In the genomic region with DNA sequence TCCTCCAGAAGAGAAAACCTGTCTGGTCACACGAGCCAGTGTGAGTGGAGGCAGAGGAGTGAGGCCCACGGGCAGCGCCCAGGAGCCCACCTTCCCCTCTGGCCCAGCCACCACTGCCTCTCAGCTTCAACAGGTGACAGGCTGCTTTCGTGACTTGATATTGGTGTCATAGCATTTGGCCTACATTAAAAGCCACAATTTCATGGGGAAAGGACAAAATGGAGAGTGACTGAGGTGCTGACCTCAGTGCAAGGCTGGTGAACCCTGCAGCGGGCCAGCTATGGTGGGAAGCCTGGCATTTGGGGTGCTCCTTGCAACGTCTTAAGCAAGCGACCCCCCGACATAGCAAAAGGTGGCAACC, we compare ENCODE assay signal across 16 cellular contexts. TPM values are rescaled to one million over a fixed set of nuclear protein-coding genes. Genes with fewer than 3 reads are reported as not detected.
DNase-seq lines count a peak whose midpoint lies in the region; ATAC-seq lines count a peak whose summit lies in the region.
"Had no signal": no experiment of that assay in that cellular context is flagged by ENCODE, and none has a peak within 500 bp of the region (broad histone marks: within the 10 kb centered on the region; RNA-seq: fewer than 3 reads in every experiment).

No MANE protein-coding gene starts in this region.

- H3K9me3 Mint-ChIP-seq in stimulated activated effector memory CD8-positive, alpha-beta T cell treated with anti-CD3 and anti-CD28 coated beads, Interleukin-12 subunit alpha, Interleukin-12 subunit beta, amount 100 ng/mL, for 72 hours: no peaks in the 10 kb centered on the region
- H3K9me3 Mint-ChIP-seq: CD4-positive, alpha-beta T cell; CD8-positive, alpha-beta memory T cell had no signal

- peak overlapping the region; percentile 36; the same call in 1 of the 2 replicates for H2AFZ ChIP-seq in Karpas-422 (ENCODE audit: low read length)

- H3K4me3 Mint-ChIP-seq in stimulated activated effector memory CD8-positive, alpha-beta T cell treated with anti-CD3 and anti-CD28 coated beads, Interleukin-12 subunit alpha, Interleukin-12 subunit beta, amount 100 ng/mL, for 72 hours: no peak overlapping the region
- H3K4me3 Mint-ChIP-seq: CD14-positive monocyte; CD4-positive, alpha-beta T cell; CD8-positive, alpha-beta memory T cell had no signal

- H3K4me1 Mint-ChIP-seq in stimulated activated effector memory CD8-positive, alpha-beta T cell treated with anti-CD3 and anti-CD28 coated beads, Interleukin-12 subunit alpha, Interleukin-12 subunit beta, amount 100 ng/mL, for 72 hours: no peaks in the 10 kb centered on the region
- H3K4me1 Mint-ChIP-seq: CD14-positive monocyte; CD8-positive, alpha-beta memory T cell had no signal

- H3K4me3 ChIP-seq in BLaER1 treated with 17β-estradiol and CSF1 and Interleukin-3, amounts not matched to agents 10 nM and 100 nM: no peak overlapping the region
- H3K4me3 ChIP-seq in Karpas-422 (ENCODE audit: low read length): peak overlapping the region; percentile 51; the same call in 1 of the 2 replicates
- H3K4me3 ChIP-seq: HAP-1 had no signal

- H3K27ac ChIP-seq in BLaER1 treated with 17β-estradiol and CSF1 and Interleukin-3, amounts not matched to agents 10 nM and 100 nM: no peak overlapping the region
- no peak overlapping the region for H3K27ac ChIP-seq in Karpas-422 (ENCODE audit: low read length)

- DNase-seq in Karpas-422: no peak
- DNase-seq in mesenteric fat pad (ENCODE audit: low spot score): peak; percentile 72
- no peak for DNase-seq in stimulated activated effector memory CD8-positive, alpha-beta T cell treated with anti-CD3 and anti-CD28 coated beads, Interleukin-12 subunit alpha, Interleukin-12 subunit beta, amount 100 ng/mL, for 72 hours (ENCODE audit: low spot score in 2 of 2)
- DNase-seq in COR-L47 (lab: John Stamatoyannopoulos, UW): no peak
- DNase-seq in HCEC 1CT: no peak
- DNase-seq: Calu3; CD4-positive, alpha-beta T cell; CD8-positive, alpha-beta memory T cell; DMS53; DMS79 treated with DMSO at 0.1 percent for 48 hours; GF-D8; GOT3 had no signal

- ATAC-seq in stimulated activated effector memory CD8-positive, alpha-beta T cell treated with anti-CD3 and anti-CD28 coated beads, Interleukin-12 subunit alpha, Interleukin-12 subunit beta, amount 100 ng/mL, for 72 hours: no peak

- 0 out of 22 replicates have a peak, but pooled peaks cover 0 to 7% (median 0%) of the 10 kb centered on the region in 11 experiments for H4K20me1 ChIP-seq in BLaER1 treated with 17β-estradiol and CSF1 and Interleukin-3, amounts not matched to agents 10 nM and 100 nM
- no peaks in the 10 kb centered on the region for H4K20me1 ChIP-seq in Karpas-422 (ENCODE audit: insufficient read depth, low read depth, low read length)

- peak overlapping the region in 1 of 11 experiments; percentile 32; a peak in 1 of 22 replicates for H3K9ac ChIP-seq in BLaER1 treated with 17β-estradiol and CSF1 and Interleukin-3, amounts not matched to agents 10 nM and 100 nM
- no peak overlapping the region for H3K9ac ChIP-seq in Karpas-422 (ENCODE audit: low read length)

- no peaks in the 10 kb centered on the region for H3K27me3 ChIP-seq in BLaER1 treated with 17β-estradiol and CSF1 and Interleukin-3, amounts not matched to agents 10 nM and 100 nM
- no peaks in the 10 kb centered on the region for H3K27me3 ChIP-seq in Karpas-422 (ENCODE audit: low read length)

- no peaks in the 10 kb centered on the region for H3K36me3 Mint-ChIP-seq in stimulated activated effector memory CD8-positive, alpha-beta T cell treated with anti-CD3 and anti-CD28 coated beads, Interleukin-12 subunit alpha, Interleukin-12 subunit beta, amount 100 ng/mL, for 72 hours
- H3K36me3 Mint-ChIP-seq: CD8-positive, alpha-beta memory T cell had no signal

- peaks cover 0 to 26% (median 23%) of the 10 kb centered on the region in 10 experiments; a peak in 18 of 20 replicates for H3K4me1 ChIP-seq in BLaER1 treated with 17β-estradiol and CSF1 and Interleukin-3, amounts not matched to agents 10 nM and 100 nM
- H3K4me1 ChIP-seq in Karpas-422 (ENCODE audit: low read length): peaks cover 10% of the 10 kb centered on the region
- H3K4me1 ChIP-seq: HAP-1 had no signal

- H3K79me2 ChIP-seq in Karpas-422 (ENCODE audit: low read length): no peaks in the 10 kb centered on the region

- 0 out of 22 replicates have a peak, but pooled peaks cover 0 to 4% (median 0%) of the 10 kb centered on the region in 11 experiments for H3K36me3 ChIP-seq in BLaER1 treated with 17β-estradiol and CSF1 and Interleukin-3, amounts not matched to agents 10 nM and 100 nM
- H3K36me3 ChIP-seq in Karpas-422 (ENCODE audit: insufficient read depth, low read length): no peaks in the 10 kb centered on the region
- H3K36me3 ChIP-seq: HAP-1 had no signal

- H3K4me2 ChIP-seq in BLaER1 treated with 17β-estradiol and CSF1 and Interleukin-3, amounts not matched to agents 10 nM and 100 nM: peak overlapping the region; percentile 53 to 84 (median 77); a peak in 21 of 22 replicates
- H3K4me2 ChIP-seq in Karpas-422 (ENCODE audit: low read depth, low read length, poor library complexity, severe bottlenecking): peak overlapping the region; percentile 50

- no peaks in the 10 kb centered on the region for H3K9me2 ChIP-seq in Karpas-422 (replicated peaks; ENCODE audit: insufficient read depth, low read length)

- no peak overlapping the region for H3K27ac Mint-ChIP-seq in stimulated activated effector memory CD8-positive, alpha-beta T cell treated with anti-CD3 and anti-CD28 coated beads, Interleukin-12 subunit alpha, Interleukin-12 subunit beta, amount 100 ng/mL, for 72 hours
- H3K27ac Mint-ChIP-seq: CD4-positive, alpha-beta T cell; CD8-positive, alpha-beta memory T cell had no signal

- no peaks in the 10 kb centered on the region for H3K9me3 ChIP-seq in BLaER1 treated with 17β-estradiol and CSF1 and Interleukin-3, amounts not matched to agents 10 nM and 100 nM (replicated peaks in 1 of 11)
- H3K9me3 ChIP-seq in Karpas-422 (ENCODE audit: low read length): no peaks in the 10 kb centered on the region
- H3K9me3 ChIP-seq: HAP-1 had no signal

RNA-seq across cellular contexts. Expression of a gene that starts 21.3 kb away (rescaled TPM):
- total RNA-seq in Karpas-422 (2014; rRNA removed; shearing (Covaris generic); ENCODE audit: low replicate concordance): not detected in 2 replicates
- 161 TPM for total RNA-seq in mesenteric fat pad
- total RNA-seq: A172 had no signal

RNA-seq across cellular contexts. Expression of a gene that starts 59.7 kb away (rescaled TPM):
- not detected in 2 replicates for total RNA-seq in Karpas-422 (2014; rRNA removed; shearing (Covaris generic); ENCODE audit: low replicate concordance)
- 9.1 TPM for total RNA-seq in mesenteric fat pad

Comparison
In these comparisons a context has a peak if more than half of its experiments do, and no peak if none do; other contexts are left out.
1. RNA of a gene that starts 21.3 kb away (total RNA-seq): 161 TPM in mesenteric fat pad (single experiment); not detected in Karpas-422; every median in the first group is over 100 times any median in the second.
2. RNA of a gene that starts 59.7 kb away (total RNA-seq): 9.1 TPM in mesenteric fat pad (single experiment); not detected in Karpas-422; every median in the first group is over 10 times any median in the second.